1 cellular context compared by ENCODE assay signal in genomic region chr15:40787344-40787841, GRCh38.
TF ChIP-seq lines count a peak whose summit lies in the region.

No MANE protein-coding gene starts in this region.

TF ChIP-seq in endothelial cell of umbilical vein, 7 proteins besides CTCF, POLR2A, EP300 and RAD21 (continued from another document):
- TF ChIP-seq POLR2AphosphoS5 (IDR thresholded peaks at IDR 0.05; ENCODE audit: insufficient read depth, low read depth, low read length): no peak
- no peak for TF ChIP-seq EZH2 (IDR thresholded peaks at IDR 0.05; ENCODE audit: borderline replicate concordance, low read depth, low read length, severe bottlenecking)
- no peak for TF ChIP-seq JUN (IDR thresholded peaks at IDR 0.05; ENCODE audit: borderline replicate concordance, insufficient read depth, insufficient read length, low read depth)
